ENCODE assay signal across 15 cellular contexts in the genomic region with DNA sequence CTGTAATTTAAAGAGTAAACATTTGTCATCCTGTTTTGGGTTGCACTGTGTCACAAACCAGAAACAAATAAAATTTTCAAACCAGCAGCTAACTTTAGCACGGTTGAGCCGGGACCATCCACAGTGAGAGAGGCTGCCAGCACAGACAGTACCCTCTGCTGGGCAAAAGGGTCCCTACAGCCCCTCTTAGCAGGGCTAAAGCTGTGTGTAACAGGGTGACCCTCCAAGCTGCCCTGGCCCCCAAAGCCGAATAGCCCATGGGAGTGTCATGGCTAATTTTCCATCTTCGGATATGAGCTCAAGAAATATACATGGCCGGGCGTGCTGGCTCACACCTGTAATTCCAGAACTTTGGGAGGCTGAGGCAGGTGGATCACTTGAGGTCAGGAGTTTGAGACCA.
DNase-seq lines count a peak whose midpoint lies in the region; ATAC-seq and TF ChIP-seq lines count a peak whose summit lies in the region.
"Had no signal": no experiment of that assay in that cellular context is flagged by ENCODE, and none has a peak within 500 bp of the region (broad histone marks: within the 10 kb centered on the region; RNA-seq: fewer than 3 reads in every experiment).

No MANE protein-coding gene starts in this region.

- ATAC-seq in SK-N-SH treated with all-trans-retinoic acid at 6 μM for 48 hours: no peak
- no peak for ATAC-seq in activated CD8-positive, alpha-beta memory T cell treated with anti-CD3 and anti-CD28 coated beads, Interleukin-2, amount 10 ng/mL, durations not matched to agents 7 days and 5 days

- POLR2A ChIA-PET in SK-N-SH (lab: Yijun Ruan, JAX): no interaction called here
- POLR2A ChIA-PET in CD8-positive, alpha-beta memory T cell (lab: Charles Lee): no interaction called here

- H3K9me3 Mint-ChIP-seq in progenitor cell of endocrine pancreas (ENCODE audit: low read depth): no peaks in the 10 kb centered on the region
- H3K9me3 Mint-ChIP-seq in CD8-positive, alpha-beta memory T cell: no peaks in the 10 kb centered on the region
- no peaks in the 10 kb centered on the region for H3K9me3 Mint-ChIP-seq in activated CD8-positive, alpha-beta memory T cell treated with anti-CD3 and anti-CD28 coated beads, Interleukin-2, amount 10 ng/mL, durations not matched to agents 7 days and 5 days (ENCODE audit: low read depth)
- H3K9me3 Mint-ChIP-seq: activated CD4-positive, alpha-beta memory T cell treated with anti-CD3 and anti-CD28 coated beads, Interleukin-2, amount 10 ng/mL, durations not matched to agents 7 days and 5 days had no signal

- CTCF ChIA-PET in SK-N-SH (lab: Yijun Ruan, JAX): interaction anchor here (1.3 kb wide), 1 partner anchor 29 kb away, joined by 4 read pairs; no protein-coding TSS in a partner anchor
- CTCF ChIA-PET in CD8-positive, alpha-beta memory T cell (lab: Charles Lee): no interaction called here
- CTCF ChIA-PET in activated CD8-positive, alpha-beta memory T cell treated with anti-CD3 and anti-CD28 coated beads, Interleukin-2, amount 10 ng/mL, durations not matched to agents 7 days and 5 days (lab: Charles Lee): no interaction called here

- peak; percentile 20 for DNase-seq in SK-N-SH
- peak; percentile 66 for DNase-seq in ecto neural progenitor cell (ENCODE audit: low spot score)
- peak; percentile 41 for DNase-seq in progenitor cell of endocrine pancreas (ENCODE audit: low spot score, unreplicated experiment)
- DNase-seq in CD8-positive, alpha-beta memory T cell: no peak
- DNase-seq in pons (ENCODE audit: low spot score): no peak
- no peak for DNase-seq in activated CD8-positive, alpha-beta memory T cell treated with anti-CD3 and anti-CD28 coated beads, Interleukin-2, amount 10 ng/mL, durations not matched to agents 7 days and 5 days
- DNase-seq: activated CD4-positive, alpha-beta memory T cell treated with anti-CD3 and anti-CD28 coated beads, Interleukin-2, amount 10 ng/mL, durations not matched to agents 7 days and 5 days; hippocampal formation; NCI-H2171; uterus had no signal

- no peaks in the 10 kb centered on the region for H3K9me2 ChIP-seq in SK-N-SH

- no peaks in the 10 kb centered on the region; the same call in 1 of the 2 replicates for H3K27me3 ChIP-seq in SK-N-SH (ENCODE audit: insufficient read depth)
- no peaks in the 10 kb centered on the region for H3K27me3 ChIP-seq in CD8-positive, alpha-beta memory T cell (ENCODE audit: insufficient read depth, low read length, poor library complexity, severe bottlenecking)
- H3K27me3 ChIP-seq: uterus had no signal

- H2AFZ ChIP-seq in SK-N-SH (ENCODE audit: low read depth): no peak overlapping the region
- H2AFZ ChIP-seq: parathyroid adenoma had no signal

- H3K36me3 ChIP-seq in SK-N-SH (replicated peaks in 1 of 2; ENCODE audit: control insufficient read depth in 1 of 2, insufficient read depth in 2 of 2, low read length in 1 of 2): no peaks in the 10 kb centered on the region
- no peaks in the 10 kb centered on the region for H3K36me3 ChIP-seq in CD8-positive, alpha-beta memory T cell (ENCODE audit: insufficient read depth, low read length)
- H3K36me3 ChIP-seq: uterus had no signal

- H3K27ac ChIP-seq in SK-N-SH (ENCODE audit: low read depth in 2 of 2, low read length in 1 of 2): no peak overlapping the region
- H3K27ac ChIP-seq in CD8-positive, alpha-beta memory T cell (ENCODE audit: low read depth, low read length): no peak overlapping the region
- H3K27ac ChIP-seq: KMS-11, parathyroid adenoma, uterus had no signal

- H3F3A ChIP-seq in SK-N-SH (replicated peaks; ENCODE audit: insufficient read depth): no peaks in the 10 kb centered on the region

- no peaks in the 10 kb centered on the region for H3K27me3 Mint-ChIP-seq in progenitor cell of endocrine pancreas
- peaks cover 8 to 25% of the 10 kb centered on the region in 2 donors for H3K27me3 Mint-ChIP-seq in CD8-positive, alpha-beta memory T cell
- peaks cover 18% of the 10 kb centered on the region for H3K27me3 Mint-ChIP-seq in activated CD8-positive, alpha-beta memory T cell treated with anti-CD3 and anti-CD28 coated beads, Interleukin-2, amount 10 ng/mL, durations not matched to agents 7 days and 5 days
- H3K27me3 Mint-ChIP-seq: activated CD4-positive, alpha-beta memory T cell treated with anti-CD3 and anti-CD28 coated beads, Interleukin-2, amount 10 ng/mL, durations not matched to agents 7 days and 5 days had no signal

- TF ChIP-seq CTCF in SK-N-SH (IDR thresholded peaks at IDR 0.05): peak; percentile 23; the same call in 1 of the 2 replicates
- peak; percentile 69 for TF ChIP-seq CTCF in progenitor cell of endocrine pancreas (IDR thresholded peaks at IDR 0.05; ENCODE audit: unreplicated experiment)

- H3K4me1 Mint-ChIP-seq in progenitor cell of endocrine pancreas (ENCODE audit: low read depth): no peaks in the 10 kb centered on the region
- H3K4me1 Mint-ChIP-seq in CD8-positive, alpha-beta memory T cell: no peaks in the 10 kb centered on the region
- H3K4me1 Mint-ChIP-seq in activated CD8-positive, alpha-beta memory T cell treated with anti-CD3 and anti-CD28 coated beads, Interleukin-2, amount 10 ng/mL, durations not matched to agents 7 days and 5 days: no peaks in the 10 kb centered on the region
- H3K4me1 Mint-ChIP-seq: activated CD4-positive, alpha-beta memory T cell treated with anti-CD3 and anti-CD28 coated beads, Interleukin-2, amount 10 ng/mL, durations not matched to agents 7 days and 5 days had no signal

- no peak overlapping the region for H3K9ac ChIP-seq in SK-N-SH
- H3K9ac ChIP-seq: KMS-11, parathyroid adenoma had no signal

- TF ChIP-seq RAD21 in SK-N-SH (IDR thresholded peaks at IDR 0.05; ENCODE audit: low read length) (no peak), Ishikawa (IDR thresholded peaks at IDR 0.05; ENCODE audit: low read depth) (peak; percentile 21; the same call in 1 of the 2 replicates)

- H3K36me3 Mint-ChIP-seq in progenitor cell of endocrine pancreas (ENCODE audit: insufficient read depth): no peaks in the 10 kb centered on the region
- H3K36me3 Mint-ChIP-seq in CD8-positive, alpha-beta memory T cell: no peaks in the 10 kb centered on the region
- H3K36me3 Mint-ChIP-seq in activated CD8-positive, alpha-beta memory T cell treated with anti-CD3 and anti-CD28 coated beads, Interleukin-2, amount 10 ng/mL, durations not matched to agents 7 days and 5 days: no peaks in the 10 kb centered on the region

- no peaks in the 10 kb centered on the region for H3K79me2 ChIP-seq in SK-N-SH (ENCODE audit: insufficient read depth)
- H3K79me2 ChIP-seq: parathyroid adenoma had no signal

- 13% methylated on average over 5 of the region's 6 CpGs for WGBS in SK-N-SH (ENCODE audit: low lambda C conversion rate)

- no peaks in the 10 kb centered on the region for H3K4me1 ChIP-seq in SK-N-SH (ENCODE audit: control insufficient read depth in 1 of 2, insufficient read depth in 2 of 2, low read depth in 1 of 2, low read length in 1 of 2)
- no peaks in the 10 kb centered on the region for H3K4me1 ChIP-seq in CD8-positive, alpha-beta memory T cell (ENCODE audit: insufficient read depth, low read length)
- H3K4me1 ChIP-seq: parathyroid adenoma, uterus had no signal

- H3K4me2 ChIP-seq in SK-N-SH: no peak overlapping the region
- H3K4me2 ChIP-seq: KMS-11 had no signal

- no peak for TF ChIP-seq EP300 in SK-N-SH (IDR thresholded peaks at IDR 0.05; ENCODE audit: borderline replicate concordance in 1 of 2, low read depth in 1 of 2, low read length in 1 of 2)
- TF ChIP-seq EP300 in Ishikawa (IDR thresholded peaks at IDR 0.05; ENCODE audit: borderline replicate concordance): no peak

- no peak overlapping the region for H3K27ac Mint-ChIP-seq in progenitor cell of endocrine pancreas
- no peak overlapping the region for H3K27ac Mint-ChIP-seq in CD8-positive, alpha-beta memory T cell
- H3K27ac Mint-ChIP-seq in activated CD8-positive, alpha-beta memory T cell treated with anti-CD3 and anti-CD28 coated beads, Interleukin-2, amount 10 ng/mL, durations not matched to agents 7 days and 5 days: no peak overlapping the region
- H3K27ac Mint-ChIP-seq: activated CD4-positive, alpha-beta memory T cell treated with anti-CD3 and anti-CD28 coated beads, Interleukin-2, amount 10 ng/mL, durations not matched to agents 7 days and 5 days had no signal

- no peak overlapping the region for H3K4me3 ChIP-seq in SK-N-SH (ENCODE audit: low read depth in 2 of 2, low read length in 1 of 2)
- no peak overlapping the region for H3K4me3 ChIP-seq in CD8-positive, alpha-beta memory T cell (ENCODE audit: low read length)
- H3K4me3 ChIP-seq: lung, uterus had no signal

- H3K9me3 ChIP-seq in SK-N-SH: no peaks in the 10 kb centered on the region
- no peaks in the 10 kb centered on the region for H3K9me3 ChIP-seq in CD8-positive, alpha-beta memory T cell (ENCODE audit: low read length)
- H3K9me3 ChIP-seq: uterus had no signal

- H4K20me1 ChIP-seq in SK-N-SH (ENCODE audit: insufficient read depth): no peaks in the 10 kb centered on the region

- no peak overlapping the region for H3K4me3 Mint-ChIP-seq in progenitor cell of endocrine pancreas (ENCODE audit: low read depth)
- H3K4me3 Mint-ChIP-seq in CD8-positive, alpha-beta memory T cell: no peak overlapping the region
- no peak overlapping the region for H3K4me3 Mint-ChIP-seq in activated CD8-positive, alpha-beta memory T cell treated with anti-CD3 and anti-CD28 coated beads, Interleukin-2, amount 10 ng/mL, durations not matched to agents 7 days and 5 days
- H3K4me3 Mint-ChIP-seq: activated CD4-positive, alpha-beta memory T cell treated with anti-CD3 and anti-CD28 coated beads, Interleukin-2, amount 10 ng/mL, durations not matched to agents 7 days and 5 days had no signal

TF ChIP-seq in SK-N-SH, 30 proteins besides CTCF, POLR2A, EP300 and RAD21 (continues in another document):
- no peak for TF ChIP-seq FOXJ3 (CRISPR knock-in tag; IDR thresholded peaks at IDR 0.05)
- no peak for TF ChIP-seq TCF12 (IDR thresholded peaks at IDR 0.05)

TF ChIP-seq in SK-N-SH treated with all-trans-retinoic acid at 6 μM for 48 hours, 23 proteins besides CTCF, POLR2A, EP300 and RAD21 (continues in another document):
- no peak for TF ChIP-seq ARNTL (CRISPR knock-in tag; IDR thresholded peaks at IDR 0.05; ENCODE audit: borderline replicate concordance, low read depth)
- TF ChIP-seq ZNF565 (CRISPR knock-in tag; conservative IDR thresholded peaks at IDR 0.05; ENCODE audit: low read depth): no peak

TF ChIP-seq in Ishikawa, 13 proteins besides CTCF, POLR2A, EP300 and RAD21:
- TF ChIP-seq, protein P1, sequence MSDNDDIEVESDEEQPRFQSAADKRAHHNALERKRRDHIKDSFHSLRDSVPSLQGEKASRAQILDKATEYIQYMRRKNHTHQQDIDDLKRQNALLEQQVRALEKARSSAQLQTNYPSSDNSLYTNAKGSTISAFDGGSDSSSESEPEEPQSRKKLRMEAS (IDR thresholded peaks at IDR 0.05): no peak
- no peak for TF ChIP-seq EGR1 (IDR thresholded peaks at IDR 0.05)

Comparison
In these comparisons a context has a peak if more than half of its experiments do, and no peak if none do; other contexts are left out.
1. DNase-seq: peak in SK-N-SH (single experiment), ecto neural progenitor cell (single experiment) and progenitor cell of endocrine pancreas (single experiment); none in CD8-positive, alpha-beta memory T cell (0 of 5), pons (single experiment) and activated CD8-positive, alpha-beta memory T cell treated with anti-CD3 and anti-CD28 coated beads, Interleukin-2, amount 10 ng/mL, durations not matched to agents 7 days and 5 days (single experiment).